In genomic region chr2:161416633-161417427, GRCh38 we compare ENCODE assay signal across 11 cellular contexts. TPM values are rescaled to one million over a fixed set of nuclear protein-coding genes. Genes with fewer than 3 reads are reported as not detected.
A peak's percentile ranks its signal among the peaks of the same experiment; 100 is the strongest.
DNase-seq lines count a peak whose midpoint lies in the region; ATAC-seq, FAIRE-seq and TF ChIP-seq lines count a peak whose summit lies in the region.
"Had no signal": no experiment of that assay in that cellular context is flagged by ENCODE, and none has a peak within 500 bp of the region (broad histone marks: within the 10 kb centered on the region; RNA-seq: fewer than 3 reads in every experiment).

No MANE protein-coding gene starts in this region.

- intact Hi-C loops in endothelial cell of umbilical vein (cut with micrococcal nuclease) (loop anchor here (1.0 kb wide), 1 partner anchor 8 kb away; no protein-coding TSS in a partner anchor), vagina (cut with DNase I) (no loop called here)

- peaks cover 81% of the 10 kb centered on the region for H3K27me3 ChIP-seq in RWPE2 (ENCODE audit: insufficient read depth, poor library complexity, severe bottlenecking)
- peaks cover 66 to 74% of the 10 kb centered on the region in 2 experiments for H3K27me3 ChIP-seq in endothelial cell of umbilical vein (ENCODE audit: control insufficient read depth in 2 of 2, insufficient read depth in 2 of 2, low read length in 2 of 2)
- peaks cover 7% of the 10 kb centered on the region for H3K27me3 ChIP-seq in vagina

- DNase-seq in activated T-cell treated with anti-CD3 and anti-CD28 coated beads, Interleukin-2, amount 50 U/mL, for 1 hour, result peak; percentile 28
- DNase-seq in activated T-cell treated with anti-CD3 and anti-CD28 coated beads for 4 hours, result no peak
- no peak for DNase-seq in RWPE2 (ENCODE audit: low spot score)
- DNase-seq in endothelial cell of umbilical vein (ENCODE audit: low read depth, low spot score), result no peak
- DNase-seq in vagina (ENCODE audit: extremely low spot score in 2 of 2), result no peak
- DNase-seq: foreskin melanocyte had no signal

- no peak for FAIRE-seq in endothelial cell of umbilical vein (lab: Jason Lieb, UNC)

- TF ChIP-seq CTCF in RWPE2 (IDR thresholded peaks at IDR 0.05; ENCODE audit: poor library complexity, severe bottlenecking) (no peak), endothelial cell of umbilical vein (IDR thresholded peaks at IDR 0.05; ENCODE audit: extremely low read depth in 1 of 2, insufficient read depth in 1 of 2, low read depth in 1 of 2, low read length in 2 of 2) (no peak), vagina (IDR thresholded peaks at IDR 0.05) (no peak)

- POLR2A ChIA-PET in endothelial cell of umbilical vein (lab: Charles Lee), result no interaction called here

- no peak overlapping the region for H3K4me3 ChIP-seq in RWPE2 (ENCODE audit: severe bottlenecking)
- H3K4me3 ChIP-seq in endothelial cell of umbilical vein (replicated peaks in 1 of 3; ENCODE audit: insufficient read depth in 1 of 3, low read depth in 1 of 3, low read length in 3 of 3), result no peak overlapping the region
- peak overlapping the region in 1 of 2 donors; percentile 4 for H3K4me3 ChIP-seq in vagina

- H3K9me3 Mint-ChIP-seq in stimulated activated memory B cell treated with anti-CD40 and anti-IgM and Interleukin-4, amounts not matched to agents 10 μg/mL and 1 μg/mL and 100 μg/mL, for 72 hours, result no peaks in the 10 kb centered on the region

- CTCF ChIA-PET in endothelial cell of umbilical vein (lab: Charles Lee), result interaction anchor here (1.1 to 1.5 kb wide), 2 partner anchors 9 to 10 kb away, joined by 4 read pairs; no protein-coding TSS in a partner anchor

- no peak overlapping the region for H3K27ac Mint-ChIP-seq in stimulated activated memory B cell treated with anti-CD40 and anti-IgM and Interleukin-4, amounts not matched to agents 10 μg/mL and 1 μg/mL and 100 μg/mL, for 72 hours

- H3K36me3 ChIP-seq in RWPE2 (ENCODE audit: low read depth) (no peaks in the 10 kb centered on the region), endothelial cell of umbilical vein (ENCODE audit: control insufficient read depth in 2 of 2, extremely low read depth in 1 of 2, insufficient read depth in 2 of 2, low read length in 2 of 2) (no peaks in the 10 kb centered on the region), vagina (no peaks in the 10 kb centered on the region)
- H3K36me3 ChIP-seq: ascending aorta had no signal

- H3K4me1 ChIP-seq in RWPE2 (ENCODE audit: insufficient read depth, poor library complexity, severe bottlenecking) (no peaks in the 10 kb centered on the region), endothelial cell of umbilical vein (ENCODE audit: control insufficient read depth, extremely low read depth, insufficient read depth, low read length) (peaks cover 12% of the 10 kb centered on the region), vagina (peaks cover 46% of the 10 kb centered on the region)

- peaks cover 57% of the 10 kb centered on the region for H3K4me1 Mint-ChIP-seq in stimulated activated memory B cell treated with anti-CD40 and anti-IgM and Interleukin-4, amounts not matched to agents 10 μg/mL and 1 μg/mL and 100 μg/mL, for 72 hours

- H4K20me1 ChIP-seq in endothelial cell of umbilical vein (replicated peaks; ENCODE audit: control insufficient read depth, extremely low read depth, insufficient read depth, low read length), result no peaks in the 10 kb centered on the region

- H3K4me2 ChIP-seq in endothelial cell of umbilical vein (ENCODE audit: insufficient read depth, low read length), result no peak overlapping the region

- H3K27me3 Mint-ChIP-seq in stimulated activated memory B cell treated with anti-CD40 and anti-IgM and Interleukin-4, amounts not matched to agents 10 μg/mL and 1 μg/mL and 100 μg/mL, for 72 hours, result peaks cover 82% of the 10 kb centered on the region

- no peaks in the 10 kb centered on the region for H3K9me3 ChIP-seq in RWPE2 (ENCODE audit: severe bottlenecking)
- H3K9me3 ChIP-seq in endothelial cell of umbilical vein (replicated peaks; ENCODE audit: control insufficient read depth, insufficient read depth, low read length), result no peaks in the 10 kb centered on the region
- H3K9me3 ChIP-seq in vagina, result no peaks in the 10 kb centered on the region
- H3K9me3 ChIP-seq: ascending aorta had no signal

- H3K4me3 Mint-ChIP-seq in stimulated activated memory B cell treated with anti-CD40 and anti-IgM and Interleukin-4, amounts not matched to agents 10 μg/mL and 1 μg/mL and 100 μg/mL, for 72 hours, result peak overlapping the region; percentile 13

- H3K36me3 Mint-ChIP-seq in stimulated activated memory B cell treated with anti-CD40 and anti-IgM and Interleukin-4, amounts not matched to agents 10 μg/mL and 1 μg/mL and 100 μg/mL, for 72 hours, result no peaks in the 10 kb centered on the region

- no TSS peak for BruUV-seq in endothelial cell of umbilical vein (replicated peaks; lab: Mats Ljungman, UMichigan)

- no peak overlapping the region for H2AFZ ChIP-seq in endothelial cell of umbilical vein (ENCODE audit: low read depth, low read length)

- no peak overlapping the region for H3K9ac ChIP-seq in endothelial cell of umbilical vein (replicated peaks; ENCODE audit: extremely low read depth, insufficient read depth, low read length)

- H3K9me1 ChIP-seq in endothelial cell of umbilical vein (replicated peaks; ENCODE audit: control insufficient read depth, extremely low read depth, insufficient read depth, low read length), result no peaks in the 10 kb centered on the region

- TF ChIP-seq POLR2A in endothelial cell of umbilical vein (IDR thresholded peaks at IDR 0.05; ENCODE audit: low read depth, low read length) (no peak), vagina (IDR thresholded peaks at IDR 0.05) (no peak)

- H3K79me2 ChIP-seq in endothelial cell of umbilical vein (ENCODE audit: control insufficient read depth, insufficient read depth, low read length), result no peaks in the 10 kb centered on the region

- ATAC-seq in RWPE2 (ENCODE audit: low read depth) (0 out of 3 replicates have a peak, but pooled peaks have one; percentile 7), HG02571 (IDR thresholded peaks at IDR 0.05; ENCODE audit: unreplicated experiment) (no peak), GM18502 (IDR thresholded peaks at IDR 0.05; ENCODE audit: poor library complexity, unreplicated experiment) (no peak)
- ATAC-seq in stimulated activated memory B cell treated with anti-CD40 and anti-IgM and Interleukin-4, amounts not matched to agents 10 μg/mL and 1 μg/mL and 100 μg/mL, for 72 hours, result peak; percentile 9

- no peak overlapping the region for H3K27ac ChIP-seq in RWPE2 (ENCODE audit: poor library complexity, severe bottlenecking)
- no peak overlapping the region for H3K27ac ChIP-seq in endothelial cell of umbilical vein (ENCODE audit: insufficient read depth, low read depth, low read length)
- no peak overlapping the region for H3K27ac ChIP-seq in vagina
- H3K27ac ChIP-seq: ascending aorta had no signal

- dilution Hi-C loops in endothelial cell of umbilical vein (cut with MboI; ENCODE audit: extremely low pct_ligation_motif_present, low sequenced_read_pairs), result no loop called here

TF ChIP-seq in endothelial cell of umbilical vein, 7 proteins besides CTCF, POLR2A, EP300 and RAD21:
- no peak for TF ChIP-seq FOS (IDR thresholded peaks at IDR 0.05; ENCODE audit: borderline replicate concordance, insufficient read depth, low read length)
- peak; percentile 43 for TF ChIP-seq EZH2 (IDR thresholded peaks at IDR 0.05; ENCODE audit: borderline replicate concordance, low read depth, low read length, severe bottlenecking)
TF ChIP-seq in endothelial cell of umbilical vein: peak in this region for 1.

RNA-seq across cellular contexts. Expression of gene TBR1, which starts 0.7 kb away (rescaled TPM):
- total RNA-seq in endothelial cell of umbilical vein (0.09 and 0.11 TPM in 2 replicates), vagina (not detected)
- polyA plus RNA-seq in endothelial cell of umbilical vein, result 0.05 and 0.14 TPM in 2 replicates
- 0.01 and 0.07 TPM in 2 replicates for polyA plus RNA-seq in endothelial cell of umbilical vein (2011; cell fraction: cytosol; rRNA removed)
- 0.18 and 0.25 TPM in 2 replicates for polyA plus RNA-seq in endothelial cell of umbilical vein (2011; cell fraction: nucleus; rRNA removed)
- 0.04 TPM in 1 of 2 replicates, not detected in the other for polyA plus RNA-seq in endothelial cell of umbilical vein (2012)
- 0.02 TPM in 1 of 2 replicates, not detected in the other for polyA minus RNA-seq in endothelial cell of umbilical vein
- polyA minus RNA-seq in endothelial cell of umbilical vein (2011; cell fraction: cytosol; rRNA and poly(A)+ RNA removed), result not detected
- polyA minus RNA-seq in endothelial cell of umbilical vein (2011; cell fraction: nucleus; rRNA and poly(A)+ RNA removed), result 0.48 and 0.72 TPM in 2 replicates
- total RNA-seq: ascending aorta had no signal
- polyA plus RNA-seq: BJ had no signal

Comparison
In these comparisons a context has a peak if more than half of its experiments do, and no peak if none do; other contexts are left out.
1. ATAC-seq: peak in RWPE2 (single experiment) and stimulated activated memory B cell treated with anti-CD40 and anti-IgM and Interleukin-4, amounts not matched to agents 10 μg/mL and 1 μg/mL and 100 μg/mL, for 72 hours (single experiment); none in HG02571 (single experiment) and GM18502 (single experiment).